ENCODE assay signal across 8 cellular contexts in genomic region chr17:36592316-36592710, GRCh38. TPM values are rescaled to one million over a fixed set of nuclear protein-coding genes. Genes with fewer than 3 reads are reported as not detected.
A peak's percentile ranks its signal among the peaks of the same experiment; 100 is the strongest.
DNase-seq lines count a peak whose midpoint lies in the region; ATAC-seq and TF ChIP-seq lines count a peak whose summit lies in the region.

No MANE protein-coding gene starts in this region.

- H3K36me3 ChIP-seq in lower lobe of right lung (peaks cover 27% of the 10 kb centered on the region), tibial nerve (peaks cover 0 to 24% (median 0%) of the 10 kb centered on the region in 3 donors)

- H3K27ac ChIP-seq in lower lobe of right lung: peak overlapping the region; percentile 62
- H3K27ac ChIP-seq in tibial nerve: peak overlapping the region in 3 of 4 donors; percentile 57 to 84 (median 79)

- TF ChIP-seq POLR2A in tibial nerve (IDR thresholded peaks at IDR 0.05): no peak

- peaks cover 1% of the 10 kb centered on the region for H3K27me3 Mint-ChIP-seq in activated CD4-positive, alpha-beta T cell treated with anti-CD3 and anti-CD28 coated beads, Interleukin-2, amount 10 ng/mL, durations not matched to agents 24 days and 14 days
- H3K27me3 Mint-ChIP-seq in chondrocyte (ENCODE audit: low read depth): no peaks in the 10 kb centered on the region

- H3K27ac Mint-ChIP-seq in activated CD4-positive, alpha-beta T cell treated with anti-CD3 and anti-CD28 coated beads, Interleukin-2, amount 10 ng/mL, durations not matched to agents 24 days and 14 days: no peak overlapping the region
- peak overlapping the region; percentile 63 for H3K27ac Mint-ChIP-seq in chondrocyte (ENCODE audit: unreplicated experiment)

- H3K4me1 ChIP-seq in lower lobe of right lung (peaks cover 16% of the 10 kb centered on the region), tibial nerve (peaks cover 0 to 23% (median 10%) of the 10 kb centered on the region in 4 donors)

- H3K4me1 Mint-ChIP-seq in activated CD4-positive, alpha-beta T cell treated with anti-CD3 and anti-CD28 coated beads, Interleukin-2, amount 10 ng/mL, durations not matched to agents 24 days and 14 days: peaks cover 17% of the 10 kb centered on the region
- peaks cover 19% of the 10 kb centered on the region for H3K4me1 Mint-ChIP-seq in chondrocyte (ENCODE audit: low read depth)

- 2 to 3% methylated on average over 17 to 19 of the region's 19 CpGs for WGBS in tibial nerve, 2 donors

- ATAC-seq in lower lobe of right lung (peak; percentile 22 to 50), HG03196 (IDR thresholded peaks at IDR 0.05; ENCODE audit: unreplicated experiment) (no peak), HG03432 (IDR thresholded peaks at IDR 0.05; ENCODE audit: unreplicated experiment) (no peak)

- H3K27me3 ChIP-seq in lower lobe of right lung (ENCODE audit: low read depth) (no peaks in the 10 kb centered on the region), tibial nerve (no peaks in the 10 kb centered on the region)

- no peak for TF ChIP-seq CTCF in chondrocyte (IDR thresholded peaks at IDR 0.05)
- no peak for TF ChIP-seq CTCF in lower lobe of right lung (IDR thresholded peaks at IDR 0.05)
- TF ChIP-seq CTCF in tibial nerve (IDR thresholded peaks at IDR 0.05): no peak

- no peak for TF ChIP-seq EP300 in tibial nerve (IDR thresholded peaks at IDR 0.05)

- H3K9me3 ChIP-seq in lower lobe of right lung (no peaks in the 10 kb centered on the region), tibial nerve (no peaks in the 10 kb centered on the region)

- H3K4me3 Mint-ChIP-seq in activated CD4-positive, alpha-beta T cell treated with anti-CD3 and anti-CD28 coated beads, Interleukin-2, amount 10 ng/mL, durations not matched to agents 24 days and 14 days: peak overlapping the region; percentile 78
- peak overlapping the region; percentile 64 for H3K4me3 Mint-ChIP-seq in chondrocyte (ENCODE audit: unreplicated experiment)

- H3K4me3 ChIP-seq in lower lobe of right lung (peak overlapping the region; percentile 91), tibial nerve (peak overlapping the region; percentile 44 to 85 (median 69))

- H3K9me3 Mint-ChIP-seq in activated CD4-positive, alpha-beta T cell treated with anti-CD3 and anti-CD28 coated beads, Interleukin-2, amount 10 ng/mL, durations not matched to agents 24 days and 14 days: no peaks in the 10 kb centered on the region
- no peaks in the 10 kb centered on the region for H3K9me3 Mint-ChIP-seq in chondrocyte (ENCODE audit: low read depth)

- DNase-seq in activated CD4-positive, alpha-beta T cell treated with anti-CD3 and anti-CD28 coated beads, Interleukin-2, amount 10 ng/mL, durations not matched to agents 24 days and 14 days: no peak
- DNase-seq in activated CD4-positive, alpha-beta T cell treated with anti-CD3 and anti-CD28 coated beads for 1 hour: no peak
- DNase-seq in NCI-H69 (lab: John Stamatoyannopoulos, UW) (peak; percentile 53), chondrocyte (ENCODE audit: low spot score) (no peak), lower lobe of right lung (peak; percentile 46), tibial nerve (ENCODE audit: low spot score in 2 of 2) (no peak)

- H3K36me3 Mint-ChIP-seq in activated CD4-positive, alpha-beta T cell treated with anti-CD3 and anti-CD28 coated beads, Interleukin-2, amount 10 ng/mL, durations not matched to agents 24 days and 14 days (ENCODE audit: low read depth): peaks cover 20% of the 10 kb centered on the region
- peaks cover 5% of the 10 kb centered on the region for H3K36me3 Mint-ChIP-seq in chondrocyte (ENCODE audit: low read depth)

- intact Hi-C loops in activated CD4-positive, alpha-beta T cell treated with anti-CD3 and anti-CD28 coated beads, Interleukin-2, amount 10 ng/mL, durations not matched to agents 24 days and 14 days (cut with micrococcal nuclease): loop anchor here (1.0 kb wide), 1 partner anchor 9 kb away; the partner anchor contains the start of gene MRM1
- intact Hi-C loops in lower lobe of right lung (cut with DNase I): no loop called here

RNA-seq across cellular contexts. Expression of gene DHRS11, which starts 0.6 kb away (rescaled TPM):
- total RNA-seq in activated CD4-positive, alpha-beta T cell treated with anti-CD3 and anti-CD28 coated beads, Interleukin-2, amount 10 ng/mL, durations not matched to agents 24 days and 14 days: 17.9 and 18.0 TPM in 2 replicates
- total RNA-seq in chondrocyte (4.2 to 7.0 TPM (median 5.1 TPM) in 3 replicates), lower lobe of right lung (5.9 TPM), tibial nerve (10 to 100 TPM in 1 of 4 donors, 1 to 10 TPM in 2, under 1 TPM in 1; 0.78 to 14.7 (median 6.9) TPM)

RNA-seq across cellular contexts. Expression of gene MRM1, which starts 9.1 kb away (rescaled TPM):
- total RNA-seq in activated CD4-positive, alpha-beta T cell treated with anti-CD3 and anti-CD28 coated beads, Interleukin-2, amount 10 ng/mL, durations not matched to agents 24 days and 14 days: 25.1 and 26.8 TPM in 2 replicates
- total RNA-seq in chondrocyte: 2.5 to 3.9 TPM (median 2.6 TPM) in 3 replicates
- 6.6 TPM for total RNA-seq in lower lobe of right lung
- total RNA-seq in tibial nerve: 10 to 100 TPM in 3 of 4 donors, 1 to 10 TPM in 1; 9.8 to 14.2 (median 11.5) TPM

RNA-seq across cellular contexts. Expression of gene GGNBP2, which starts 47.6 kb away (rescaled TPM):
- 70.2 and 75.3 TPM in 2 replicates for total RNA-seq in activated CD4-positive, alpha-beta T cell treated with anti-CD3 and anti-CD28 coated beads, Interleukin-2, amount 10 ng/mL, durations not matched to agents 24 days and 14 days
- total RNA-seq in chondrocyte (62.7 to 70.8 TPM (median 68.2 TPM) in 3 replicates), lower lobe of right lung (74.8 TPM), tibial nerve (100 to 1,000 TPM in 1 of 4 donors, 10 to 100 TPM in 3; 53.6 to 107 (median 79.4) TPM)

RNA-seq across cellular contexts. Expression of gene PIGW, which starts 57.5 kb away (rescaled TPM):
- 30.4 and 30.5 TPM in 2 replicates for total RNA-seq in activated CD4-positive, alpha-beta T cell treated with anti-CD3 and anti-CD28 coated beads, Interleukin-2, amount 10 ng/mL, durations not matched to agents 24 days and 14 days
- total RNA-seq in chondrocyte (10.5 to 15.4 TPM (median 11.0 TPM) in 3 replicates), lower lobe of right lung (6.4 TPM), tibial nerve (1 to 10 TPM; 2.7 to 5.7 (median 3.4) TPM)

RNA-seq across cellular contexts. Expression of gene MYO19, which starts 57.6 kb away (rescaled TPM):
- 167 and 172 TPM in 2 replicates for total RNA-seq in activated CD4-positive, alpha-beta T cell treated with anti-CD3 and anti-CD28 coated beads, Interleukin-2, amount 10 ng/mL, durations not matched to agents 24 days and 14 days
- total RNA-seq in chondrocyte (51.5 to 75.6 TPM (median 52.6 TPM) in 3 replicates), lower lobe of right lung (38.9 TPM), tibial nerve (100 to 1,000 TPM in 1 of 4 donors, 10 to 100 TPM in 3; 33.3 to 120 (median 69.8) TPM)

Comparison
In these comparisons a context has a peak if more than half of its experiments do, and no peak if none do; other contexts are left out.
1. DNase-seq: peak in NCI-H69 (single experiment) and lower lobe of right lung (single experiment); none in activated CD4-positive, alpha-beta T cell treated with anti-CD3 and anti-CD28 coated beads, Interleukin-2, amount 10 ng/mL, durations not matched to agents 24 days and 14 days (single experiment), activated CD4-positive, alpha-beta T cell treated with anti-CD3 and anti-CD28 coated beads for 1 hour (single experiment), chondrocyte (single experiment) and tibial nerve (0 of 2).
2. ATAC-seq: peak in lower lobe of right lung (2 of 2); none in HG03196 (single experiment) and HG03432 (single experiment).